21 cellular contexts compared by ENCODE assay signal in genomic region chr6:165480916-165481315, GRCh38.
DNase-seq lines count a peak whose midpoint lies in the region; ATAC-seq, FAIRE-seq and TF ChIP-seq lines count a peak whose summit lies in the region.
"Had no signal": no experiment of that assay in that cellular context is flagged by ENCODE, and none has a peak within 500 bp of the region (broad histone marks: within the 10 kb centered on the region; RNA-seq: fewer than 3 reads in every experiment).

No MANE protein-coding gene starts in this region.

- H3K4me3 Mint-ChIP-seq in naive thymus-derived CD4-positive, alpha-beta T cell = no peak overlapping the region
- no peak overlapping the region for H3K4me3 Mint-ChIP-seq in activated T-cell treated with anti-CD3 and anti-CD28 coated beads, Interleukin-2, amount 50 U/mL, for 24 hours
- H3K4me3 Mint-ChIP-seq: B cell; CD14-positive monocyte; CD4-positive, alpha-beta T cell; CD8-positive, alpha-beta memory T cell had no signal

- H3K9me3 ChIP-seq in HEK293 (ENCODE audit: control insufficient read depth, insufficient read depth, low read depth, low read length) (no peaks in the 10 kb centered on the region), small intestine (ENCODE audit: control insufficient read depth, low read depth) (no peaks in the 10 kb centered on the region)
- no peaks in the 10 kb centered on the region for H3K9me3 ChIP-seq in naive thymus-derived CD4-positive, alpha-beta T cell (ENCODE audit: control insufficient read depth in 2 of 3, low read length in 3 of 3)
- H3K9me3 ChIP-seq: BLaER1, HAP-1 had no signal

- H3K27me3 ChIP-seq in small intestine (ENCODE audit: control insufficient read depth in 2 of 2, insufficient read depth in 2 of 2, low read length in 2 of 2) = no peaks in the 10 kb centered on the region
- H3K27me3 ChIP-seq in naive thymus-derived CD4-positive, alpha-beta T cell (ENCODE audit: control insufficient read depth in 2 of 2, insufficient read depth in 2 of 2, low read length in 2 of 2) = no peaks in the 10 kb centered on the region
- H3K27me3 ChIP-seq: BLaER1 had no signal

- ATAC-seq in naive thymus-derived CD4-positive, alpha-beta T cell = no peak
- ATAC-seq in Right ventricle myocardium superior (ENCODE audit: poor library complexity) = no peak

- FAIRE-seq in small intestine (lab: Jason Lieb, UNC) = no peak
- FAIRE-seq: A204.1, D721Med, GM12878, H54 had no signal

- H3K4me3 ChIP-seq in HEK293 (ENCODE audit: low read depth, low read length) (no peak overlapping the region), small intestine (ENCODE audit: low read depth in 1 of 2, low read length in 2 of 2) (no peak overlapping the region)
- no peak overlapping the region for H3K4me3 ChIP-seq in naive thymus-derived CD4-positive, alpha-beta T cell (ENCODE audit: low read length)
- H3K4me3 ChIP-seq: BLaER1, GM12878, HAP-1 had no signal

- H3K4me1 ChIP-seq in HEK293 (ENCODE audit: control insufficient read depth, insufficient read depth, low read length) (no peaks in the 10 kb centered on the region), small intestine (ENCODE audit: control insufficient read depth in 2 of 2, insufficient read depth in 1 of 2, low read depth in 1 of 2, low read length in 1 of 2) (no peaks in the 10 kb centered on the region)
- H3K4me1 ChIP-seq in naive thymus-derived CD4-positive, alpha-beta T cell (ENCODE audit: control insufficient read depth in 2 of 2, insufficient read depth in 2 of 2, low read length in 2 of 2) = no peaks in the 10 kb centered on the region
- H3K4me1 ChIP-seq: BLaER1, HAP-1 had no signal

- H3K4me1 Mint-ChIP-seq in naive thymus-derived CD4-positive, alpha-beta T cell = no peaks in the 10 kb centered on the region
- H3K4me1 Mint-ChIP-seq in activated T-cell treated with anti-CD3 and anti-CD28 coated beads, Interleukin-2, amount 50 U/mL, for 24 hours (ENCODE audit: low read depth) = no peaks in the 10 kb centered on the region
- H3K4me1 Mint-ChIP-seq: B cell; CD14-positive monocyte; CD8-positive, alpha-beta memory T cell had no signal

- intact Hi-C loops in naive thymus-derived CD4-positive, alpha-beta T cell (cut with micrococcal nuclease) = no loop called here
- intact Hi-C loops in Right ventricle myocardium superior (cut with DNase I) = no loop called here

- no peaks in the 10 kb centered on the region for H3K36me3 Mint-ChIP-seq in naive thymus-derived CD4-positive, alpha-beta T cell
- no peaks in the 10 kb centered on the region for H3K36me3 Mint-ChIP-seq in activated T-cell treated with anti-CD3 and anti-CD28 coated beads, Interleukin-2, amount 50 U/mL, for 24 hours (ENCODE audit: low read depth)
- H3K36me3 Mint-ChIP-seq: CD14-positive monocyte; CD8-positive, alpha-beta memory T cell had no signal

- CTCF ChIA-PET in HEK293 (lab: Yijun Ruan, JAX) = interaction anchor here (1.0 kb wide), 1 partner anchor 93 kb away, joined by 3 read pairs; no protein-coding TSS in a partner anchor
- CTCF ChIA-PET in naive thymus-derived CD4-positive, alpha-beta T cell (lab: Charles Lee) = no interaction called here

- DNase-seq in small intestine (peak; percentile 4), Right ventricle myocardium superior (no peak)
- DNase-seq in naive thymus-derived CD4-positive, alpha-beta T cell = no peak
- no peak for DNase-seq in activated T-cell treated with anti-CD3 and anti-CD28 coated beads, Interleukin-2, amount 50 U/mL, for 24 hours
- DNase-seq: CD4-positive, alpha-beta T cell; CD8-positive, alpha-beta memory T cell; DMS 273 treated with DMSO at 0.1 percent for 48 hours; DMS79; EL; GDM1; GOT3 had no signal

- POLR2A ChIA-PET in HEK293 (lab: Yijun Ruan, JAX) = no interaction called here
- POLR2A ChIA-PET in naive thymus-derived CD4-positive, alpha-beta T cell (lab: Charles Lee) = no interaction called here

- H3K27me3 Mint-ChIP-seq in naive thymus-derived CD4-positive, alpha-beta T cell = no peaks in the 10 kb centered on the region
- H3K27me3 Mint-ChIP-seq in activated T-cell treated with anti-CD3 and anti-CD28 coated beads, Interleukin-2, amount 50 U/mL, for 24 hours = no peaks in the 10 kb centered on the region
- H3K27me3 Mint-ChIP-seq: B cell; CD4-positive, alpha-beta T cell; CD8-positive, alpha-beta memory T cell had no signal

- peaks cover 0 to 2% (median 0%) of the 10 kb centered on the region in 11 donors for H3K9me3 Mint-ChIP-seq in naive thymus-derived CD4-positive, alpha-beta T cell
- H3K9me3 Mint-ChIP-seq in activated T-cell treated with anti-CD3 and anti-CD28 coated beads, Interleukin-2, amount 50 U/mL, for 24 hours = no peaks in the 10 kb centered on the region
- H3K9me3 Mint-ChIP-seq: CD4-positive, alpha-beta T cell had no signal

- H3K27ac ChIP-seq in HEK293 (ENCODE audit: extremely low read depth, low read depth, low read length) = no peak overlapping the region
- peak overlapping the region; percentile 51 for H3K27ac ChIP-seq in VCaP
- H3K27ac ChIP-seq in small intestine (ENCODE audit: low read depth in 1 of 2, low read length in 1 of 2) = no peak overlapping the region
- no peak overlapping the region for H3K27ac ChIP-seq in naive thymus-derived CD4-positive, alpha-beta T cell (ENCODE audit: low read depth, low read length)
- H3K27ac ChIP-seq: BLaER1 had no signal

- no peak overlapping the region for H3K27ac Mint-ChIP-seq in naive thymus-derived CD4-positive, alpha-beta T cell
- H3K27ac Mint-ChIP-seq in activated T-cell treated with anti-CD3 and anti-CD28 coated beads, Interleukin-2, amount 50 U/mL, for 24 hours = no peak overlapping the region
- H3K27ac Mint-ChIP-seq: B cell; CD14-positive monocyte; CD4-positive, alpha-beta T cell; CD8-positive, alpha-beta memory T cell had no signal

- TF ChIP-seq CTCF in HEK293 (tag by site-specific recombination; IDR thresholded peaks at IDR 0.05) (no peak), VCaP (conservative IDR thresholded peaks at IDR 0.05) (no peak)

- H3K36me3 ChIP-seq in HEK293 (ENCODE audit: control insufficient read depth in 2 of 2, insufficient read depth in 1 of 2, low read length in 2 of 2) = no peaks in the 10 kb centered on the region
- H3K36me3 ChIP-seq in small intestine (ENCODE audit: control insufficient read depth in 2 of 2, insufficient read depth in 2 of 2, low read length in 2 of 2) = no peaks in the 10 kb centered on the region
- no peaks in the 10 kb centered on the region for H3K36me3 ChIP-seq in naive thymus-derived CD4-positive, alpha-beta T cell (ENCODE audit: control insufficient read depth in 2 of 3, insufficient read depth in 3 of 3, low read length in 3 of 3)
- H3K36me3 ChIP-seq: BLaER1, HAP-1 had no signal

- WGBS in small intestine, 3 donors = 16 to 52% (median 36%) methylated on average over 3 of the region's 3 CpGs

TF ChIP-seq in HEK293, 187 proteins besides CTCF, POLR2A, EP300 and RAD21 (continues in another document):
- TF ChIP-seq ZNF335 (tag by site-specific recombination; conservative IDR thresholded peaks at IDR 0.05) = no peak
- no peak for TF ChIP-seq GLI2 (tag by site-specific recombination; IDR thresholded peaks at IDR 0.05; ENCODE audit: borderline replicate concordance, low read depth)
- TF ChIP-seq FEZF1 (tag by site-specific recombination; IDR thresholded peaks at IDR 0.05) = peak; percentile 84
- no peak for TF ChIP-seq ZNF585B (tag by site-specific recombination; IDR thresholded peaks at IDR 0.05)
- TF ChIP-seq ZBTB44 (tag by site-specific recombination; IDR thresholded peaks at IDR 0.05) = 0 out of 2 replicates have a peak, but pooled peaks have one; percentile 25
- no peak for TF ChIP-seq ZBTB1 (tag by site-specific recombination; IDR thresholded peaks at IDR 0.05)
- TF ChIP-seq ZNF580 (tag by site-specific recombination; IDR thresholded peaks at IDR 0.05) = 0 out of 2 replicates have a peak, but pooled peaks have one; percentile 21
- peak; percentile 53; the same call in 1 of the 2 replicates for TF ChIP-seq ZNF350 (tag by site-specific recombination; IDR thresholded peaks at IDR 0.05)
- TF ChIP-seq PRDM4 (tag by site-specific recombination; IDR thresholded peaks at IDR 0.05) = peak; percentile 48; the same call in 1 of the 2 replicates
- no peak for TF ChIP-seq ZNF140 (tag by site-specific recombination; IDR thresholded peaks at IDR 0.05)
